Comparison of ENCODE assay signal across 1 cellular context in genomic region chr20:54223285-54223684, GRCh38.
TF ChIP-seq lines count a peak whose summit lies in the region.

No MANE protein-coding gene starts in this region.

TF ChIP-seq in H1, 55 proteins besides CTCF, POLR2A, EP300 and RAD21:
- no peak for TF ChIP-seq CHD7 (IDR thresholded peaks at IDR 0.05; ENCODE audit: insufficient replicate concordance, low read length)
- no peak for TF ChIP-seq ASH2L (IDR thresholded peaks at IDR 0.05; ENCODE audit: low read length)
- TF ChIP-seq HDAC6 (IDR thresholded peaks at IDR 0.05; ENCODE audit: low read depth, low read length) = no peak
